Comparison of ENCODE assay signal across 1 cellular context in genomic region chr6:10575519-10575918, GRCh38. TPM values are rescaled to one million over a fixed set of nuclear protein-coding genes. Genes with fewer than 3 reads are reported as not detected.
"Had no signal": no experiment of that assay in that cellular context is flagged by ENCODE, and none has a peak within 500 bp of the region (broad histone marks: within the 10 kb centered on the region; RNA-seq: fewer than 3 reads in every experiment).

No MANE protein-coding gene starts in this region.

RNA-seq across cellular contexts. Expression of gene GCNT2, which starts 54.4 kb away (rescaled TPM):
- total RNA-seq: GM23248 had no signal
- polyA plus RNA-seq: GM23248 had no signal
